Comparison of ENCODE assay signal across 11 cellular contexts in the genomic region with DNA sequence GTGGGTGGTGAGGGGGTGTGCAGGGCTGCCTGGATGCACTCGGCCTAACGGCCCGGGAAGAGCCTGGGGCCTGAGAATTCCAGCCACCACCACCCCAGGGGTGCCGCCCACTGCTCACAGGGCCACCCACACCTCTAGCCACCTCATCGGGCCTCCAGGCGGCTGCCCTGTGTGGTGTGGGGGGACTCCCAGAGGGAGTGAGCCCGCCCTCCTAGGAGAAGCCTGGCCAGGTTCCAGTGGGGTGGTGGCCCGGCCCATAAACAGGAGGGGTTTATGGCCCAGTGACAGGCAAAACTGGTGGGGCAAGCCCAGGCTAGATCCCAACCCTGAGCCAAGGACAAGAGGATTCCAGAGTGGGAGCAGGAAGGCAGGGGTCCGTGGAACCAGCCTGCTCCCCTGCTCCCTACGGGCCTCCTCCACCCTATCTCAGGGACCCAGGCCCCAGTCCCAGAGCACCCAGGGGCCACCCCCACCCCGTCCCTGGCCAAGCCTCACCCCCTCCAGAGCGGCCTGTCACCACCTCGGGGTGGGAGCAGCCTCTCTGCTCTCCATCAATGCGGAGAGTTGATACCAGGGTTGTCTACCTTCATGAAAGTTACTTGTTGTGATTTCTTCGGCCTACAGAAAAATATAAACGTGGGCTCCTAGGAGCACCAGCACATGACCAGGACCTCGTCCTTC. TPM values are rescaled to one million over a fixed set of nuclear protein-coding genes. Genes with fewer than 3 reads are reported as not detected.
DNase-seq lines count a peak whose midpoint lies in the region; ATAC-seq and TF ChIP-seq lines count a peak whose summit lies in the region.
"Had no signal": no experiment of that assay in that cellular context is flagged by ENCODE, and none has a peak within 500 bp of the region (broad histone marks: within the 10 kb centered on the region; RNA-seq: fewer than 3 reads in every experiment).

No MANE protein-coding gene starts in this region.

- TF ChIP-seq POLR2A in stomach (IDR thresholded peaks at IDR 0.05) (no peak), GM18505 (IDR thresholded peaks at IDR 0.05; ENCODE audit: borderline replicate concordance, extremely low read depth, insufficient read depth, insufficient read length) (no peak)

- no peak for TF ChIP-seq EP300 in SK-N-SH (IDR thresholded peaks at IDR 0.05; ENCODE audit: borderline replicate concordance in 1 of 2, low read depth in 1 of 2, low read length in 1 of 2)
- TF ChIP-seq EP300 in stomach (IDR thresholded peaks at IDR 0.05), result no peak

- H3K9ac ChIP-seq in SK-N-SH, result peak overlapping the region; percentile 27; the same call in 1 of the 2 replicates
- H3K9ac ChIP-seq: neural progenitor cell had no signal

- no peak for ATAC-seq in GM18505 (IDR thresholded peaks at IDR 0.05; ENCODE audit: unreplicated experiment)
- ATAC-seq: activated naive CD4-positive, alpha-beta T cell treated with anti-CD3 and anti-CD28 coated beads, Interleukin-2, amount 50 U/mL, for 72 hours had no signal

- CTCF ChIA-PET in SK-N-SH (lab: Yijun Ruan, JAX), result no interaction called here

- H4K20me1 ChIP-seq in SK-N-SH (ENCODE audit: insufficient read depth), result no peaks in the 10 kb centered on the region
- H4K20me1 ChIP-seq in hepatocyte (ENCODE audit: insufficient read depth, poor library complexity, severe bottlenecking), result no peaks in the 10 kb centered on the region

- H2AFZ ChIP-seq in SK-N-SH (ENCODE audit: low read depth) (no peak overlapping the region), hepatocyte (no peak overlapping the region)
- H2AFZ ChIP-seq: neural progenitor cell had no signal

- H3K27me3 ChIP-seq in SK-N-SH (ENCODE audit: insufficient read depth), result no peaks in the 10 kb centered on the region
- H3K27me3 ChIP-seq in hepatocyte, result no peaks in the 10 kb centered on the region
- peaks cover 0 to 9% (median 0%) of the 10 kb centered on the region in 3 donors for H3K27me3 ChIP-seq in stomach
- H3K27me3 ChIP-seq: neural progenitor cell had no signal

- POLR2A ChIA-PET in SK-N-SH (lab: Yijun Ruan, JAX), result no interaction called here

- H3K4me1 ChIP-seq in SK-N-SH (ENCODE audit: control insufficient read depth in 1 of 2, insufficient read depth in 2 of 2, low read depth in 1 of 2, low read length in 1 of 2) (peaks cover 5 to 34% of the 10 kb centered on the region in 2 experiments; a peak in 3 of 4 replicates), hepatocyte (ENCODE audit: insufficient read depth) (peaks cover 38% of the 10 kb centered on the region), stomach (peaks cover 13 to 41% (median 21%) of the 10 kb centered on the region in 4 donors)

- no peak for TF ChIP-seq RAD21 in SK-N-SH (IDR thresholded peaks at IDR 0.05; ENCODE audit: low read length)

- H3K9me3 ChIP-seq in SK-N-SH (no peaks in the 10 kb centered on the region), hepatocyte (ENCODE audit: low read depth) (no peaks in the 10 kb centered on the region), stomach (peaks cover 0 to 7% (median 2%) of the 10 kb centered on the region in 4 donors)

- H3K9me2 ChIP-seq in SK-N-SH, result no peaks in the 10 kb centered on the region
- no peaks in the 10 kb centered on the region for H3K9me2 ChIP-seq in hepatocyte (replicated peaks; ENCODE audit: insufficient read depth)

- in situ Hi-C loops in GM13977 (cut with MboI; ENCODE audit: low pct_unique_long_range_greater_than_20kb, low sequenced_read_pairs, unreplicated experiment), result no loop called here

- DNase-seq in HT-29 (ENCODE audit: low spot score) (peak; percentile 99), SK-N-SH (no peak), hepatocyte (ENCODE audit: low spot score) (peak; percentile 93), stomach (peak; percentile 56), GM13977 (ENCODE audit: low spot score) (no peak), mucosa of gallbladder (ENCODE audit: low spot score) (no peak), C1 segment of cervical spinal cord (lab: John Stamatoyannopoulos, UW) (no peak)
- DNase-seq: activated B cell treated with CpG ODN at 0.5 μM for 24 hours had no signal

- 78% methylated on average over 13 of the region's 17 CpGs for WGBS in SK-N-SH (ENCODE audit: low lambda C conversion rate)
- 58% methylated on average over 13 of the region's 17 CpGs for WGBS in hepatocyte (ENCODE audit: low lambda C conversion rate, missing lambda C conversion rate)
- 48 to 72% (median 58%) methylated on average over 9 to 17 of the region's 17 CpGs for WGBS in stomach, 5 donors

- intact Hi-C loops in stomach (cut with DNase I; ENCODE audit: low total_unique reads), result no loop called here

- no peaks in the 10 kb centered on the region for H3K79me2 ChIP-seq in SK-N-SH (ENCODE audit: insufficient read depth)
- no peaks in the 10 kb centered on the region for H3K79me2 ChIP-seq in hepatocyte

- H3K36me3 ChIP-seq in SK-N-SH (replicated peaks in 1 of 2; ENCODE audit: control insufficient read depth in 1 of 2, insufficient read depth in 2 of 2, low read length in 1 of 2) (no peaks in the 10 kb centered on the region), hepatocyte (replicated peaks; ENCODE audit: insufficient read depth, low read depth) (no peaks in the 10 kb centered on the region), stomach (no peaks in the 10 kb centered on the region)
- H3K36me3 ChIP-seq: neural progenitor cell had no signal

- H3K27ac ChIP-seq in SK-N-SH (ENCODE audit: low read depth in 2 of 2, low read length in 1 of 2), result peak overlapping the region; percentile 53
- peak overlapping the region; percentile 97 for H3K27ac ChIP-seq in hepatocyte
- peak overlapping the region in 1 of 5 donors; percentile 53 for H3K27ac ChIP-seq in stomach
- H3K27ac ChIP-seq: neural progenitor cell had no signal

- H3K4me3 ChIP-seq in SK-N-SH (ENCODE audit: low read depth in 2 of 2, low read length in 1 of 2), result no peak overlapping the region
- no peak overlapping the region for H3K4me3 ChIP-seq in hepatocyte
- no peak overlapping the region for H3K4me3 ChIP-seq in stomach
- H3K4me3 ChIP-seq: neural progenitor cell had no signal

- H3F3A ChIP-seq in SK-N-SH (replicated peaks; ENCODE audit: insufficient read depth), result peaks cover 9% of the 10 kb centered on the region

- TF ChIP-seq CTCF in SK-N-SH (IDR thresholded peaks at IDR 0.05), result no peak
- no peak for TF ChIP-seq CTCF in hepatocyte (IDR thresholded peaks at IDR 0.05; ENCODE audit: poor library complexity)
- no peak for TF ChIP-seq CTCF in stomach (IDR thresholded peaks at IDR 0.05)
- TF ChIP-seq CTCF in GM13977 (IDR thresholded peaks at IDR 0.05; ENCODE audit: extremely low read depth, insufficient read depth, missing control alignments), result no peak

- no peak overlapping the region for H3K4me2 ChIP-seq in SK-N-SH
- peak overlapping the region; percentile 49 for H3K4me2 ChIP-seq in hepatocyte
- H3K4me2 ChIP-seq: neural progenitor cell had no signal

TF ChIP-seq in SK-N-SH, 30 proteins besides CTCF, POLR2A, EP300 and RAD21:
- TF ChIP-seq NFIC (IDR thresholded peaks at IDR 0.05; ENCODE audit: borderline replicate concordance) (peak; percentile 75), SMC3 (IDR thresholded peaks at IDR 0.05; ENCODE audit: low read depth, low read length) (no peak), TCF12 (IDR thresholded peaks at IDR 0.05) (0 out of 2 replicates have a peak, but pooled peaks have one; percentile 5)

RNA-seq across cellular contexts. Expression of gene PDGFA, which starts 20.2 kb away (rescaled TPM):
- 15.8 and 17.3 TPM in 2 replicates for total RNA-seq in HT-29 (2014; rRNA removed; shearing (Covaris generic))
- polyA plus RNA-seq in SK-N-SH (2012; rRNA removed) (13.5 and 18.9 TPM in 2 replicates), hepatocyte (22.3 and 30.7 TPM in 2 replicates), stomach (10 to 100 TPM; 15.0 to 36.0 (median 25.3) TPM)
- polyA plus RNA-seq in SK-N-SH (2012; cell fraction: cytosol; rRNA removed), result 6.8 and 9.8 TPM in 2 replicates
- 36.8 and 43.2 TPM in 2 replicates for polyA plus RNA-seq in SK-N-SH (2012; cell fraction: nucleus; rRNA removed)
- total RNA-seq in hepatocyte (56.6 and 63.1 TPM in 2 replicates), stomach (10 to 100 TPM; 11.1 to 93.0 (median 55.9) TPM), mucosa of gallbladder (51.2 TPM)

Comparison
In these comparisons a context has a peak if more than half of its experiments do, and no peak if none do; other contexts are left out.
1. DNase-seq: peak in HT-29 (single experiment), hepatocyte (single experiment) and stomach (single experiment); none in SK-N-SH (single experiment), GM13977 (single experiment), mucosa of gallbladder (single experiment) and C1 segment of cervical spinal cord (0 of 14).